ENCODE assay signal across 9 cellular contexts in the genomic region with DNA sequence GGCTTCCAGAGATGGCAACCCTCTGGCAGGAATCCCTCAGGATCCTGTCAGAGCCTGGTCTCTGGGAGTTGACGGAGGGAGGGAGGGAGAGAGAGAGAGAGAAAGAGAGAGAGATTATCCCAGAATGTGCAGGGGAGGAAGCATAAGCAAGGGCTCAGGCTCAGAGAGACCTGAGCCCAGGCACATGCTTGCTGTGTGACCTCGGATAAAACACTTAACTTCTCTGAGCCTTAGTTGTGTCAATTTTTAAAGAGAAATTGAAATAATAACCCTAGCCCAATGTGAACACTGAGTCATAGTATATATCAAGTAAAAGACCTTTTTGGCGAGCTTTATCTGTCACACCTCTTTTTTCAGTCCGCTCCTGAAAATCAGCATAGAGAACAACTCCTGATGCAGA. TPM values are rescaled to one million over a fixed set of nuclear protein-coding genes. Genes with fewer than 3 reads are reported as not detected.
DNase-seq lines count a peak whose midpoint lies in the region; ATAC-seq, FAIRE-seq and TF ChIP-seq lines count a peak whose summit lies in the region.
"Had no signal": no experiment of that assay in that cellular context is flagged by ENCODE, and none has a peak within 500 bp of the region (broad histone marks: within the 10 kb centered on the region; RNA-seq: fewer than 3 reads in every experiment).

No MANE protein-coding gene starts in this region.

- DNase-seq in GM23338 (ENCODE audit: low spot score) (no peak), GM19239 (ENCODE audit: insufficient read length, low spot score) (no peak), omental fat pad (ENCODE audit: low spot score) (no peak), foreskin keratinocyte (no peak), posterior vena cava (ENCODE audit: low spot score) (no peak)
- no peak for DNase-seq in activated CD4-positive, alpha-beta memory T cell treated with anti-CD3 and anti-CD28 coated beads for 36 hours
- DNase-seq: NCI-H524 had no signal

- H3K9me2 ChIP-seq in GM23338 (ENCODE audit: insufficient read depth), result no peaks in the 10 kb centered on the region

- WGBS in gastroesophageal sphincter (ENCODE audit: low coverage in 1 of 2), 2 donors, result 59 to 85% methylated on average over 2 to 3 of the region's 4 CpGs

- intact Hi-C loops in activated CD4-positive, alpha-beta memory T cell treated with anti-CD3 and anti-CD28 coated beads for 36 hours (cut with micrococcal nuclease), result no loop called here
- intact Hi-C loops in posterior vena cava (cut with DNase I), result no loop called here

- H3F3A ChIP-seq in GM23338 (replicated peaks; ENCODE audit: low read depth), result no peaks in the 10 kb centered on the region

- H3K9ac ChIP-seq in skeletal muscle satellite cell (ENCODE audit: low read depth, low read length), result peak overlapping the region; percentile 81

- ATAC-seq in GM23338, result peak; percentile 15
- no peak for ATAC-seq in gastroesophageal sphincter
- ATAC-seq in omental fat pad (ENCODE audit: low FRiP score), result no peak
- ATAC-seq in foreskin keratinocyte, result no peak

- no peak for FAIRE-seq in GM19239 (lab: Jason Lieb, UNC)

- H3K9me3 Mint-ChIP-seq in GM23338, result no peaks in the 10 kb centered on the region
- no peaks in the 10 kb centered on the region for H3K9me3 Mint-ChIP-seq in activated CD4-positive, alpha-beta memory T cell treated with anti-CD3 and anti-CD28 coated beads for 36 hours

- H3K27me3 Mint-ChIP-seq in GM23338 (ENCODE audit: insufficient read depth, low read depth, poor library complexity), result no peaks in the 10 kb centered on the region
- H3K27me3 Mint-ChIP-seq in activated CD4-positive, alpha-beta memory T cell treated with anti-CD3 and anti-CD28 coated beads for 36 hours, result no peaks in the 10 kb centered on the region

- H3K4me3 Mint-ChIP-seq in GM23338, result peak overlapping the region; percentile 97
- peak overlapping the region; percentile 87 for H3K4me3 Mint-ChIP-seq in activated CD4-positive, alpha-beta memory T cell treated with anti-CD3 and anti-CD28 coated beads for 36 hours

- H3K4me2 ChIP-seq in GM23338 (peak overlapping the region; percentile 80), skeletal muscle satellite cell (ENCODE audit: low read length) (peak overlapping the region; percentile 96)

- TF ChIP-seq CTCF in GM23338 (conservative IDR thresholded peaks at IDR 0.05; ENCODE audit: low read depth in 2 of 2) (no peak), gastroesophageal sphincter (IDR thresholded peaks at IDR 0.05) (no peak), omental fat pad (IDR thresholded peaks at IDR 0.05) (no peak), foreskin keratinocyte (conservative IDR thresholded peaks at IDR 0.05) (no peak)

- H3K27ac ChIP-seq in GM23338 (ENCODE audit: low read depth), result no peak overlapping the region
- H3K27ac ChIP-seq in gastroesophageal sphincter, result peak overlapping the region; percentile 89 to 95 (median 92)
- no peak overlapping the region for H3K27ac ChIP-seq in foreskin keratinocyte

- H2AFZ ChIP-seq in GM23338, result no peak overlapping the region

- POLR2A ChIA-PET in activated CD4-positive, alpha-beta memory T cell treated with anti-CD3 and anti-CD28 coated beads for 36 hours (lab: Charles Lee), result no interaction called here

- no peak for TF ChIP-seq POLR2A in gastroesophageal sphincter (IDR thresholded peaks at IDR 0.05)

- H3K4me3 ChIP-seq in GM23338 (peak overlapping the region; percentile 77), gastroesophageal sphincter (peak overlapping the region; percentile 71 to 91), skeletal muscle satellite cell (ENCODE audit: low read length) (peak overlapping the region; percentile 91)

- H3K27me3 ChIP-seq in GM23338 (ENCODE audit: insufficient read depth) (no peaks in the 10 kb centered on the region), gastroesophageal sphincter (no peaks in the 10 kb centered on the region), skeletal muscle satellite cell (ENCODE audit: control insufficient read depth, insufficient read depth, low read length) (no peaks in the 10 kb centered on the region), foreskin keratinocyte (no peaks in the 10 kb centered on the region)

- H3K79me2 ChIP-seq in GM23338 (replicated peaks; ENCODE audit: insufficient read depth), result no peaks in the 10 kb centered on the region

- no peaks in the 10 kb centered on the region for H4K20me1 ChIP-seq in GM23338 (replicated peaks; ENCODE audit: insufficient read depth)

- peak overlapping the region; percentile 98 for H3K27ac Mint-ChIP-seq in GM23338
- no peak overlapping the region for H3K27ac Mint-ChIP-seq in activated CD4-positive, alpha-beta memory T cell treated with anti-CD3 and anti-CD28 coated beads for 36 hours

- peaks cover 8% of the 10 kb centered on the region; the same call in 1 of the 3 replicates for H3K4me1 Mint-ChIP-seq in GM23338
- peaks cover 10% of the 10 kb centered on the region for H3K4me1 Mint-ChIP-seq in activated CD4-positive, alpha-beta memory T cell treated with anti-CD3 and anti-CD28 coated beads for 36 hours (ENCODE audit: low read depth)

- TF ChIP-seq EP300 in gastroesophageal sphincter (IDR thresholded peaks at IDR 0.05), result no peak

- CTCF ChIA-PET in activated CD4-positive, alpha-beta memory T cell treated with anti-CD3 and anti-CD28 coated beads for 36 hours (lab: Charles Lee), result interaction anchor here (2.8 kb wide), 2 partner anchors 228 to 418 kb away, joined by 9 read pairs; a partner anchor contains a TSS

- H3K36me3 ChIP-seq in GM23338 (ENCODE audit: insufficient read depth) (no peaks in the 10 kb centered on the region), gastroesophageal sphincter (no peaks in the 10 kb centered on the region), skeletal muscle satellite cell (ENCODE audit: insufficient read depth, low read length) (no peaks in the 10 kb centered on the region)

- H3K4me1 ChIP-seq in GM23338 (ENCODE audit: insufficient read depth), result 0 out of 2 replicates have a peak, but pooled peaks cover 6% of the 10 kb centered on the region
- peaks cover 0 to 8% (median 0%) of the 10 kb centered on the region in 3 donors for H3K4me1 ChIP-seq in gastroesophageal sphincter
- H3K4me1 ChIP-seq in skeletal muscle satellite cell (ENCODE audit: control insufficient read depth, insufficient read depth, low read length), result peaks cover 3% of the 10 kb centered on the region
- no peaks in the 10 kb centered on the region for H3K4me1 ChIP-seq in foreskin keratinocyte

- peaks cover 9% of the 10 kb centered on the region for H3K36me3 Mint-ChIP-seq in GM23338 (ENCODE audit: low read depth)
- H3K36me3 Mint-ChIP-seq in activated CD4-positive, alpha-beta memory T cell treated with anti-CD3 and anti-CD28 coated beads for 36 hours, result no peaks in the 10 kb centered on the region

- H3K9me3 ChIP-seq in gastroesophageal sphincter (no peaks in the 10 kb centered on the region), skeletal muscle satellite cell (replicated peaks; ENCODE audit: low read length) (no peaks in the 10 kb centered on the region)

TF ChIP-seq in GM23338, 12 proteins besides CTCF, POLR2A, EP300 and RAD21:
- TF ChIP-seq NANOG (IDR thresholded peaks at IDR 0.05; ENCODE audit: borderline replicate concordance), result no peak
- no peak for TF ChIP-seq EZH2 (IDR thresholded peaks at IDR 0.05; ENCODE audit: low read depth, unreplicated experiment)
- TF ChIP-seq STAT1 (IDR thresholded peaks at IDR 0.05; ENCODE audit: unreplicated experiment), result no peak

RNA-seq across cellular contexts. Expression of a gene that starts 0.5 kb away (rescaled TPM):
- total RNA-seq in GM23338 (2014; rRNA removed; shearing (Covaris generic)), result 4.7 and 5.5 TPM in 2 replicates
- polyA plus RNA-seq in GM23338 (2016; fragmentation: Nextera tagmentation; extraction: Ambion mirVana), result 2.8 and 3.5 TPM in 2 replicates
- 1 to 10 TPM; 1.6 to 2.1 TPM for total RNA-seq in activated CD4-positive, alpha-beta memory T cell treated with anti-CD3 and anti-CD28 coated beads for 36 hours
- 1 to 10 TPM; 1.4 to 2.3 (median 1.6) TPM for total RNA-seq in gastroesophageal sphincter
- 0.76 and 1.1 TPM in 2 replicates for total RNA-seq in skeletal muscle satellite cell (2012; rRNA removed)
- 1 to 10 TPM; 1.1 to 2.7 (median 1.7) TPM for total RNA-seq in omental fat pad
- total RNA-seq in foreskin keratinocyte, result 0.67 and 0.85 TPM in 2 replicates
- 0.20 and 0.25 TPM in 2 replicates for polyA plus RNA-seq in foreskin keratinocyte
- 1 to 10 TPM; 2.0 to 2.7 TPM for total RNA-seq in posterior vena cava

RNA-seq across cellular contexts. Expression of a gene that starts 38.2 kb away (rescaled TPM):
- total RNA-seq in GM23338 (2014; rRNA removed; shearing (Covaris generic)), result 15.0 and 15.8 TPM in 2 replicates
- polyA plus RNA-seq in GM23338 (2016; fragmentation: Nextera tagmentation; extraction: Ambion mirVana) (14.0 and 14.2 TPM in 2 replicates), foreskin keratinocyte (7.6 and 10.0 TPM in 2 replicates)
- total RNA-seq in activated CD4-positive, alpha-beta memory T cell treated with anti-CD3 and anti-CD28 coated beads for 36 hours, result 10 to 100 TPM; 19.1 to 20.0 TPM
- total RNA-seq in gastroesophageal sphincter (10 to 100 TPM; 21.8 to 32.7 (median 25.6) TPM), omental fat pad (10 to 100 TPM; 16.0 to 38.0 (median 30.5) TPM), foreskin keratinocyte (7.7 and 9.8 TPM in 2 replicates), posterior vena cava (10 to 100 TPM; 31.9 to 33.7 TPM)
- total RNA-seq in skeletal muscle satellite cell (2012; rRNA removed), result 26.4 and 31.5 TPM in 2 replicates

Comparison
In these comparisons a context has a peak if more than half of its experiments do, and no peak if none do; other contexts are left out.
1. H3K27ac ChIP-seq: peak in gastroesophageal sphincter (4 of 4); none in GM23338 (single experiment) and foreskin keratinocyte (single experiment).
2. Peak in every context shown above with its lines, with median percentiles within 50 percentile points of each other: H3K4me3 ChIP-seq.